Comparison of ENCODE assay signal across 8 cellular contexts in genomic region chr11:111602865-111603632, GRCh38. TPM values are rescaled to one million over a fixed set of nuclear protein-coding genes. Genes with fewer than 3 reads are reported as not detected.
A peak's percentile ranks its signal among the peaks of the same experiment; 100 is the strongest.
DNase-seq lines count a peak whose midpoint lies in the region; ATAC-seq and TF ChIP-seq lines count a peak whose summit lies in the region.

No MANE protein-coding gene starts in this region.

- peak overlapping the region; percentile 85 for H3K4me2 ChIP-seq in OCI-LY1 (ENCODE audit: low read length)

- ATAC-seq in HG03442 (IDR thresholded peaks at IDR 0.05; ENCODE audit: unreplicated experiment) = no peak

- H3K27ac ChIP-seq in OCI-LY1 (ENCODE audit: low read depth, low read length, poor library complexity, severe bottlenecking) = peak overlapping the region; percentile 70

- CTCF ChIA-PET in HEK293T (lab: Yijun Ruan, JAX) (interaction anchor here (1.6 kb wide), 1 partner anchor 174 kb away, joined by 8 read pairs; no protein-coding TSS in a partner anchor), MCF 10A (lab: Yijun Ruan, JAX) (interaction anchor here (0.6 to 4.5 kb wide), 14 partner anchors 12 to 1548 kb away, joined by 3 to 49 read pairs (median 3); partner anchors contain the start of gene PPP2R1B)

- no peaks in the 10 kb centered on the region for H3K36me3 ChIP-seq in OCI-LY1 (ENCODE audit: insufficient read depth, low read length)
- H3K36me3 ChIP-seq in iPS-15b (ENCODE audit: control insufficient read depth, insufficient read depth, low read length) = no peaks in the 10 kb centered on the region

- H3K4me1 Mint-ChIP-seq in MCF 10A (ENCODE audit: insufficient read depth, unreplicated experiment) = peaks cover 35% of the 10 kb centered on the region

- no TSS peak for BruUV-seq in MCF 10A (replicated peaks; lab: Mats Ljungman, UMichigan)

- peak overlapping the region; percentile 97 for H3K27ac Mint-ChIP-seq in MCF 10A (ENCODE audit: low read depth, unreplicated experiment)

- DNase-seq in DMS79 (lab: John Stamatoyannopoulos, UW) (peak; percentile 30), HEK293T (ENCODE audit: extremely low spot score) (peak; percentile 31), MCF 10A (ENCODE audit: unreplicated experiment) (peak; percentile 35), retinal pigment epithelial cell (ENCODE audit: low read depth) (no peak), MV-4-11 (lab: John Stamatoyannopoulos, UW) (no peak)

- H3K9ac ChIP-seq in OCI-LY1 (ENCODE audit: low read length) (peak overlapping the region; percentile 79), iPS-15b (ENCODE audit: low read depth, low read length) (peak overlapping the region; percentile 70)

- TF ChIP-seq CTCF in OCI-LY1 (IDR thresholded peaks at IDR 0.05; ENCODE audit: low read length) = no peak
- TF ChIP-seq CTCF in MCF 10A (IDR thresholded peaks at IDR 0.05; ENCODE audit: unreplicated experiment) = no peak
- TF ChIP-seq CTCF in retinal pigment epithelial cell (conservative IDR thresholded peaks at IDR 0.05; ENCODE audit: low read depth, low read length) = no peak

- no peaks in the 10 kb centered on the region for H4K20me1 ChIP-seq in OCI-LY1 (ENCODE audit: insufficient read depth, low read length)

- no peaks in the 10 kb centered on the region for H3K36me3 Mint-ChIP-seq in MCF 10A (ENCODE audit: insufficient read depth, unreplicated experiment)

- H2AFZ ChIP-seq in OCI-LY1 (ENCODE audit: low read length) = no peak overlapping the region

- H3K9me2 ChIP-seq in OCI-LY1 (ENCODE audit: low read depth, low read length) = no peaks in the 10 kb centered on the region

- H3K4me1 ChIP-seq in OCI-LY1 (ENCODE audit: insufficient read depth, low read length, severe bottlenecking) (peaks cover 44% of the 10 kb centered on the region), iPS-15b (ENCODE audit: control insufficient read depth, insufficient read depth, low read length) (peaks cover 4% of the 10 kb centered on the region)

- POLR2A ChIA-PET in HEK293T (lab: Yijun Ruan, JAX) (interaction anchor here (1.2 to 1.5 kb wide), 2 partner anchors 63 to 163 kb away, joined by 3 to 4 read pairs; partner anchors contain the start of gene PPP2R1B), MCF 10A (lab: Yijun Ruan, JAX) (interaction anchor here (0.5 to 4.0 kb wide), 15 partner anchors 9 to 1711 kb away, joined by 3 to 61 read pairs (median 4); partner anchors contain the start of genes ALG9, PPP2R1B, SDHD and TIMM8B)

- H3K4me3 ChIP-seq in OCI-LY1 (ENCODE audit: low read depth, low read length, poor library complexity, severe bottlenecking) (peak overlapping the region; percentile 84), iPS-15b (ENCODE audit: low read depth, low read length) (peak overlapping the region; percentile 75), retinal pigment epithelial cell (ENCODE audit: low read length) (peak overlapping the region; percentile 88)

- no peaks in the 10 kb centered on the region for H3K9me3 Mint-ChIP-seq in MCF 10A (ENCODE audit: unreplicated experiment)

- intact Hi-C loops in MCF 10A (cut with micrococcal nuclease) = loop anchor here (1.0 to 5.0 kb wide), 5 partner anchors 114 to 238 kb away; partner anchors contain the start of gene PPP2R1B

- no peaks in the 10 kb centered on the region for H3K9me3 ChIP-seq in OCI-LY1 (ENCODE audit: low read length)
- H3K9me3 ChIP-seq in iPS-15b (ENCODE audit: control insufficient read depth, insufficient read depth, low read length) = no peaks in the 10 kb centered on the region

- H3K27me3 ChIP-seq in OCI-LY1 (ENCODE audit: insufficient read depth, low read length) (no peaks in the 10 kb centered on the region), iPS-15b (ENCODE audit: control insufficient read depth, insufficient read depth, low read length) (peaks cover 22% of the 10 kb centered on the region)

- peaks cover 7% of the 10 kb centered on the region; the same call in 1 of the 2 replicates for H3F3A ChIP-seq in OCI-LY1 (ENCODE audit: insufficient read depth, low read length)

- peaks cover 42% of the 10 kb centered on the region for H3K79me2 ChIP-seq in OCI-LY1 (ENCODE audit: insufficient read depth, low read length)

- H3K4me3 Mint-ChIP-seq in MCF 10A (ENCODE audit: unreplicated experiment) = peak overlapping the region; percentile 99

- no peaks in the 10 kb centered on the region for H3K27me3 Mint-ChIP-seq in MCF 10A (ENCODE audit: insufficient read depth, unreplicated experiment)

TF ChIP-seq in HEK293T, 16 proteins besides CTCF, POLR2A, EP300 and RAD21:
- no peak for TF ChIP-seq ELF4 (IDR thresholded peaks at IDR 0.05)
- TF ChIP-seq SUZ12 (IDR thresholded peaks at IDR 0.05) = no peak
- TF ChIP-seq LEF1 (IDR thresholded peaks at IDR 0.05; ENCODE audit: borderline replicate concordance) = no peak
- TF ChIP-seq FOXM1 (IDR thresholded peaks at IDR 0.05; ENCODE audit: borderline replicate concordance) = no peak
- no peak for TF ChIP-seq CTBP1 (IDR thresholded peaks at IDR 0.05; ENCODE audit: borderline replicate concordance)
- TF ChIP-seq NFRKB (IDR thresholded peaks at IDR 0.05) = no peak
- no peak for TF ChIP-seq BHLHE40 (IDR thresholded peaks at IDR 0.05; ENCODE audit: borderline replicate concordance)
- no peak for TF ChIP-seq SP1 (IDR thresholded peaks at IDR 0.05)
- no peak for TF ChIP-seq HDGF (IDR thresholded peaks at IDR 0.05; ENCODE audit: borderline replicate concordance)
- TF ChIP-seq ARNT (IDR thresholded peaks at IDR 0.05) = no peak

RNA-seq across cellular contexts. Expression of gene SIK2, which starts 0.8 kb away (rescaled TPM):
- 13.7 and 18.6 TPM in 2 replicates for total RNA-seq in MCF 10A (2022)

Comparison
In these comparisons a context has a peak if more than half of its experiments do, and no peak if none do; other contexts are left out.
1. DNase-seq: peak in DMS79 (single experiment), HEK293T (single experiment) and MCF 10A (single experiment); none in retinal pigment epithelial cell (single experiment) and MV-4-11 (single experiment).
2. Peak in every context shown above with its lines, with median percentiles within 50 percentile points of each other: H3K4me3 ChIP-seq.